14 cellular contexts compared by ENCODE assay signal in the genomic region with DNA sequence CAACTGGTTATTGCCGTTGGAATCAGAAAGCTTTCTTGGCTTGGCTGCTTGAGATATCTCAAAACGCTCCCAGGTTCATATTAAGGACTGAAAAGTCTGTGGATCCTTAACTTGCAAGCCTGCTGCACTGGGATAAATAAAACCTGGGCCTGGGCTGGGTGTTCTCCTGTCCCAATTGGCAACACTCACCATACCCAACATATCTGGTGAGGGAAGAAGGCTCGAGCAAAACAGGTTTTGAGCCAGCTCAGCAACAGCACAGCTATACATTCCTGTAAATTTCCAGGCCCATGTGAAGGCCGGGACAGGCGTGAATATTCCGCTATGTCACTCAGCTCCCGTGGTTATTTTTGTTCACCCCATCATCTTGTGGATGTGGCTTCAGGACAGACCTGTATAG.
A peak's percentile ranks its signal among the peaks of the same experiment; 100 is the strongest.
DNase-seq lines count a peak whose midpoint lies in the region; ATAC-seq and TF ChIP-seq lines count a peak whose summit lies in the region.
"Had no signal": no experiment of that assay in that cellular context is flagged by ENCODE, and none has a peak within 500 bp of the region (broad histone marks: within the 10 kb centered on the region; RNA-seq: fewer than 3 reads in every experiment).

No MANE protein-coding gene starts in this region.

- H3K4me3 ChIP-seq in PC-9 (peak overlapping the region; percentile 15; the same call in 1 of the 2 replicates), gastroesophageal sphincter (no peak overlapping the region), gastrocnemius medialis (no peak overlapping the region), adrenal gland (no peak overlapping the region)
- H3K4me3 ChIP-seq: tibial nerve had no signal

- ATAC-seq in gastroesophageal sphincter (no peak), gastrocnemius medialis (peak; percentile 42 to 69), HG03039 (IDR thresholded peaks at IDR 0.05; ENCODE audit: unreplicated experiment) (no peak), GM18858 (IDR thresholded peaks at IDR 0.05; ENCODE audit: unreplicated experiment) (no peak)

- H3K4me2 ChIP-seq in PC-9: peak overlapping the region; percentile 72

- H3K9me3 ChIP-seq in PC-9 (ENCODE audit: insufficient read depth, low read depth) (peaks cover 8% of the 10 kb centered on the region; the same call in 1 of the 2 replicates), gastroesophageal sphincter (no peaks in the 10 kb centered on the region), gastrocnemius medialis (no peaks in the 10 kb centered on the region), adrenal gland (replicated peaks in 1 of 3) (no peaks in the 10 kb centered on the region)
- H3K9me3 ChIP-seq: tibial nerve had no signal

- no peaks in the 10 kb centered on the region for H4K20me1 ChIP-seq in PC-9 (ENCODE audit: insufficient read depth)

- no peaks in the 10 kb centered on the region for H3K36me3 ChIP-seq in PC-9 (ENCODE audit: low read depth)
- H3K36me3 ChIP-seq in gastroesophageal sphincter: no peaks in the 10 kb centered on the region
- no peaks in the 10 kb centered on the region for H3K36me3 ChIP-seq in gastrocnemius medialis
- H3K36me3 ChIP-seq in adrenal gland (replicated peaks in 1 of 2): no peaks in the 10 kb centered on the region
- H3K36me3 ChIP-seq: tibial nerve had no signal

- CTCF ChIA-PET in PC-9 (lab: Charles Lee): interaction anchor here (1.0 kb wide), 1 partner anchor 173 kb away, joined by 3 read pairs; no protein-coding TSS in a partner anchor

- in situ Hi-C loops in G401 (cut with HindIII; ENCODE audit: low sequenced_read_pairs): no loop called here
- in situ Hi-C loops in gastrocnemius medialis (cut with MboI; ENCODE audit: low sequenced_read_pairs in 4 of 4): loop anchor here in 1 of 4 donors (10.0 kb wide), 1 partner anchor 1031 kb away; no protein-coding TSS in a partner anchor

- no peak for TF ChIP-seq POLR2A in gastroesophageal sphincter (IDR thresholded peaks at IDR 0.05)
- TF ChIP-seq POLR2A in gastrocnemius medialis (IDR thresholded peaks at IDR 0.05): no peak
- TF ChIP-seq POLR2A in adrenal gland (IDR thresholded peaks at IDR 0.05): no peak

- no peaks in the 10 kb centered on the region for H3K79me2 ChIP-seq in PC-9 (ENCODE audit: low read depth)

- 55 to 68% methylated on average over 2 to 5 of the region's 7 CpGs for WGBS in gastroesophageal sphincter (ENCODE audit: low coverage in 1 of 2), 2 donors
- 71 to 89% (median 84%) methylated on average over 7 of the region's 7 CpGs for WGBS in adrenal gland, 4 donors

- intact Hi-C loops in PC-9 (cut with micrococcal nuclease; ENCODE audit: unreplicated experiment): loop anchor here (1.0 to 10.0 kb wide), 4 partner anchors 239 to 1041 kb away; no protein-coding TSS in a partner anchor
- intact Hi-C loops in gastrocnemius medialis (cut with DNase I; ENCODE audit: low total_unique reads): loop anchor here (2.0 to 10.0 kb wide), 2 partner anchors 165 to 241 kb away; a partner anchor contains a TSS
- intact Hi-C loops in adrenal gland (cut with DNase I): no loop called here

- peaks cover 52% of the 10 kb centered on the region for H3F3A ChIP-seq in PC-9 (ENCODE audit: insufficient read depth, low read depth)

- H3K27me3 ChIP-seq in PC-9 (ENCODE audit: insufficient read depth, low read depth) (no peaks in the 10 kb centered on the region), gastroesophageal sphincter (no peaks in the 10 kb centered on the region), gastrocnemius medialis (no peaks in the 10 kb centered on the region), adrenal gland (no peaks in the 10 kb centered on the region)
- H3K27me3 ChIP-seq: tibial nerve had no signal

- POLR2A ChIA-PET in PC-9 (lab: Charles Lee; ENCODE audit: unreplicated experiment): interaction anchor here (0.6 to 1.2 kb wide), 4 partner anchors 169 to 1039 kb away, joined by 3 to 16 read pairs (median 10); a partner anchor contains a TSS

- H2AFZ ChIP-seq in PC-9: peak overlapping the region; percentile 64

- peak; percentile 85 for DNase-seq in G401 (ENCODE audit: low spot score)
- peak; percentile 77 to 98 for DNase-seq in PC-9
- DNase-seq in gastrocnemius medialis: peak; percentile 70 to 79
- DNase-seq in adrenal gland: no peak
- no peak for DNase-seq in nucleus accumbens (lab: John Stamatoyannopoulos, UW)
- DNase-seq: activated CD4-positive, alpha-beta T cell treated with anti-CD3 and anti-CD28 coated beads, Interleukin-2, amount 50 U/mL, for 4 hours; cortex of kidney; NCI-H146; NCI-H526 treated with DMSO at 0.1 percent for 48 hours; T1000 had no signal

- BruUV-seq in PC-9 (replicated peaks; lab: Mats Ljungman, UMichigan): no TSS peak

- TF ChIP-seq CTCF in PC-9 (conservative IDR thresholded peaks at IDR 0.05) (no peak), gastroesophageal sphincter (IDR thresholded peaks at IDR 0.05) (no peak), gastrocnemius medialis (IDR thresholded peaks at IDR 0.05 in 4 of 5, conservative IDR thresholded peaks at IDR 0.05 in 1 of 5) (no peak), adrenal gland (IDR thresholded peaks at IDR 0.05) (no peak)

- TF ChIP-seq EP300 in gastroesophageal sphincter (IDR thresholded peaks at IDR 0.05): no peak

- no peaks in the 10 kb centered on the region for H3K9me2 ChIP-seq in PC-9 (ENCODE audit: insufficient read depth)

- H3K4me1 ChIP-seq in PC-9 (replicated peaks; ENCODE audit: insufficient read depth) (peaks cover 89% of the 10 kb centered on the region), gastroesophageal sphincter (peaks cover 0 to 68% (median 0%) of the 10 kb centered on the region in 3 donors), gastrocnemius medialis (peaks cover 59 to 62% of the 10 kb centered on the region in 2 donors), adrenal gland (replicated peaks in 1 of 2) (peaks cover 18 to 51% of the 10 kb centered on the region in 2 donors)

- H3K27ac ChIP-seq in PC-9: peak overlapping the region; percentile 94
- H3K27ac ChIP-seq in gastroesophageal sphincter: peak overlapping the region in 3 of 4 donors; percentile 48 to 56 (median 55)
- H3K27ac ChIP-seq in gastrocnemius medialis: peak overlapping the region; percentile 78 to 94 (median 80)
- H3K27ac ChIP-seq in adrenal gland: no peak overlapping the region
- H3K27ac ChIP-seq: tibial nerve had no signal

Comparison
In these comparisons a context has a peak if more than half of its experiments do, and no peak if none do; other contexts are left out.
1. DNase-seq: peak in G401 (single experiment), PC-9 (2 of 2) and gastrocnemius medialis (2 of 2); none in adrenal gland (0 of 7) and nucleus accumbens (0 of 56).
2. H3K27ac ChIP-seq: peak in PC-9 (single experiment), gastroesophageal sphincter (3 of 4) and gastrocnemius medialis (4 of 4); none in adrenal gland (0 of 5).
3. ATAC-seq: peak in gastrocnemius medialis (2 of 2); none in gastroesophageal sphincter (single experiment), HG03039 (single experiment) and GM18858 (single experiment).
4. intact Hi-C loops: an anchor here in PC-9 (1.0 to 10.0 kb wide) and gastrocnemius medialis (2.0 to 10.0 kb wide); none called in adrenal gland.